ENCODE assay signal across 8 cellular contexts in the genomic region with DNA sequence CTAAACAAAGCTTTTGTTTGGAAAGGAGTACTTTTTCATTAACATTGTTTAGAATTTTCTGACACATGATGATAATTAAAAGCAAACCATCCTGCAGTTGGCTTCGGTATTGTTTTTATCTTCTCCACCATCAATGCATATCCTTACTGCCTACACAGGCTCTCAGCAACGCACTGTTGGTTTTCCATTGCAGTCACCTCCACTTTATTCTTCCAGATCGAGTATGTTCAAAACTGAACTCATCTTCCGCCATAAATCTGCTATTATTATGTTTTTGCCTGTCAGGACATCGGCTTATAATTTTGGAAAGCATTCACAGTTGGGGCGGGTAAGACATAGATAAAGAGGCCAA. TPM values are rescaled to one million over a fixed set of nuclear protein-coding genes. Genes with fewer than 3 reads are reported as not detected.
A peak's percentile ranks its signal among the peaks of the same experiment; 100 is the strongest.
DNase-seq lines count a peak whose midpoint lies in the region; TF ChIP-seq lines count a peak whose summit lies in the region.

No MANE protein-coding gene starts in this region.

- no peaks in the 10 kb centered on the region for H4K20me1 ChIP-seq in neural cell (ENCODE audit: insufficient read depth)

- no peaks in the 10 kb centered on the region for H3K36me3 ChIP-seq in CD8-positive, alpha-beta memory T cell (ENCODE audit: insufficient read depth, low read length)
- H3K36me3 ChIP-seq in MG63: peaks cover 20% of the 10 kb centered on the region
- no peaks in the 10 kb centered on the region for H3K36me3 ChIP-seq in colonic mucosa
- H3K36me3 ChIP-seq in neural cell (ENCODE audit: insufficient read depth, low read length): no peaks in the 10 kb centered on the region

- H3K4me3 Mint-ChIP-seq in CD8-positive, alpha-beta memory T cell: peak overlapping the region; percentile 78 to 93 (median 85)

- H3F3A ChIP-seq in neural cell (ENCODE audit: insufficient read depth, low read length, poor library complexity, severe bottlenecking): no peaks in the 10 kb centered on the region

- H3K36me3 Mint-ChIP-seq in CD8-positive, alpha-beta memory T cell: peaks cover 0 to 10% (median 3%) of the 10 kb centered on the region in 3 donors

- DNase-seq in CD8-positive, alpha-beta memory T cell: no peak
- no peak for DNase-seq in MG63
- peak; percentile 18 for DNase-seq in colonic mucosa
- DNase-seq in occipital lobe (lab: John Stamatoyannopoulos, UW): no peak
- DNase-seq in stimulated activated naive CD4-positive, alpha-beta T cell treated with Interleukin-2 at 50 U/mL for 16 hours (lab: John Stamatoyannopoulos, UW): no peak
- no peak for DNase-seq in NCI-H446 (lab: John Stamatoyannopoulos, UW)
- DNase-seq in activated CD4-positive, alpha-beta T cell treated with anti-CD3 and anti-CD28 coated beads for 1 hour: no peak

- H3K9me3 Mint-ChIP-seq in CD8-positive, alpha-beta memory T cell: no peaks in the 10 kb centered on the region

- H3K79me2 ChIP-seq in neural cell (replicated peaks; ENCODE audit: insufficient read depth, low read length): peaks cover 31% of the 10 kb centered on the region

- no peak for TF ChIP-seq RAD21 in neural cell (conservative IDR thresholded peaks at IDR 0.05)

- H3K27me3 Mint-ChIP-seq in CD8-positive, alpha-beta memory T cell: no peaks in the 10 kb centered on the region

- peaks cover 16% of the 10 kb centered on the region for H3K4me1 ChIP-seq in CD8-positive, alpha-beta memory T cell (ENCODE audit: insufficient read depth, low read length)
- peaks cover 4% of the 10 kb centered on the region for H3K4me1 ChIP-seq in colonic mucosa

- H2AFZ ChIP-seq in neural cell (ENCODE audit: low read depth, low read length): peak overlapping the region; percentile 99

- peak overlapping the region; percentile 92 for H3K4me2 ChIP-seq in neural cell (ENCODE audit: low read length)

- POLR2A ChIA-PET in CD8-positive, alpha-beta memory T cell (lab: Charles Lee): interaction anchor here (0.6 to 3.2 kb wide), 6 partner anchors 36 to 924 kb away, joined by 3 to 46 read pairs (median 6); partner anchors contain the start of genes LRCH3, NCBP2 and PAK2

- intact Hi-C loops in colonic mucosa (cut with DNase I): no loop called here

- TF ChIP-seq CTCF in colonic mucosa (IDR thresholded peaks at IDR 0.05): no peak
- no peak for TF ChIP-seq CTCF in neural cell (IDR thresholded peaks at IDR 0.05; ENCODE audit: poor library complexity, severe bottlenecking)

- H3K27ac ChIP-seq in CD8-positive, alpha-beta memory T cell (ENCODE audit: low read depth, low read length): peak overlapping the region; percentile 76
- H3K27ac ChIP-seq in colonic mucosa (peak overlapping the region; percentile 85), neural cell (ENCODE audit: low read length) (peak overlapping the region; percentile 98)

- no peak for TF ChIP-seq EP300 in neural cell (conservative IDR thresholded peaks at IDR 0.05; ENCODE audit: poor library complexity, severe bottlenecking)

- peak overlapping the region; percentile 68 for H3K4me3 ChIP-seq in CD8-positive, alpha-beta memory T cell (ENCODE audit: low read length)
- peak overlapping the region; percentile 96 for H3K4me3 ChIP-seq in MG63
- H3K4me3 ChIP-seq in colonic mucosa: peak overlapping the region; percentile 84
- peak overlapping the region; percentile 93 for H3K4me3 ChIP-seq in neural cell (ENCODE audit: low read length)

- H3K27me3 ChIP-seq in CD8-positive, alpha-beta memory T cell (ENCODE audit: insufficient read depth, low read length, poor library complexity, severe bottlenecking): no peaks in the 10 kb centered on the region
- H3K27me3 ChIP-seq in MG63 (no peaks in the 10 kb centered on the region), colonic mucosa (no peaks in the 10 kb centered on the region), neural cell (ENCODE audit: insufficient read depth, low read depth, low read length) (no peaks in the 10 kb centered on the region)

- peak overlapping the region; percentile 63 to 65 for H3K9ac ChIP-seq in colonic mucosa (ENCODE audit: low read depth in 2 of 2, low read length in 2 of 2)
- peak overlapping the region; percentile 88 for H3K9ac ChIP-seq in neural cell (ENCODE audit: low read length)

- CTCF ChIA-PET in CD8-positive, alpha-beta memory T cell (lab: Charles Lee): interaction anchor here (2.3 to 3.1 kb wide), 2 partner anchors 29 to 75 kb away, joined by 11 to 22 read pairs; partner anchors contain the start of gene NCBP2

- peaks cover 24 to 31% (median 26%) of the 10 kb centered on the region in 3 donors for H3K4me1 Mint-ChIP-seq in CD8-positive, alpha-beta memory T cell

- H3K27ac Mint-ChIP-seq in CD8-positive, alpha-beta memory T cell: peak overlapping the region; percentile 72 to 99 (median 93)

- H3K9me2 ChIP-seq in neural cell (ENCODE audit: insufficient read depth, low read length): no peaks in the 10 kb centered on the region

- no peaks in the 10 kb centered on the region for H3K9me3 ChIP-seq in CD8-positive, alpha-beta memory T cell (ENCODE audit: low read length)
- peaks cover 6% of the 10 kb centered on the region for H3K9me3 ChIP-seq in MG63
- H3K9me3 ChIP-seq in colonic mucosa: no peaks in the 10 kb centered on the region
- H3K9me3 ChIP-seq in neural cell (ENCODE audit: low read length): no peaks in the 10 kb centered on the region

TF ChIP-seq in neural cell, 6 proteins besides CTCF, POLR2A, EP300 and RAD21:
- TF ChIP-seq POLR2AphosphoS5 (IDR thresholded peaks at IDR 0.05): no peak
- TF ChIP-seq SMC3 (conservative IDR thresholded peaks at IDR 0.05; ENCODE audit: poor library complexity): no peak
- TF ChIP-seq TAF1 (IDR thresholded peaks at IDR 0.05; ENCODE audit: low read depth): no peak
- TF ChIP-seq MXI1 (conservative IDR thresholded peaks at IDR 0.05; ENCODE audit: poor library complexity, severe bottlenecking): no peak
- no peak for TF ChIP-seq EZH2 (IDR thresholded peaks at IDR 0.05; ENCODE audit: borderline replicate concordance, insufficient read depth, low read length, poor library complexity, severe bottlenecking)
- TF ChIP-seq REST (IDR thresholded peaks at IDR 0.05; ENCODE audit: borderline replicate concordance): no peak
TF ChIP-seq in neural cell: peak in this region for 0.

RNA-seq across cellular contexts. Expression of gene SENP5, which starts 0.6 kb away (rescaled TPM):
- 10 to 100 TPM; 39.6 to 40.9 TPM for total RNA-seq in CD8-positive, alpha-beta memory T cell
- 9.6 TPM for polyA plus RNA-seq in CD8-positive, alpha-beta memory T cell
- 22.0 and 25.4 TPM in 2 replicates for total RNA-seq in MG63 (2014; rRNA removed; shearing (Covaris generic); ENCODE audit: low replicate concordance)
- total RNA-seq in colonic mucosa: 10 to 100 TPM; 22.0 to 25.0 TPM
- polyA plus RNA-seq in neural cell: 24.2 and 27.3 TPM in 2 replicates
- polyA minus RNA-seq in neural cell: 95.9 and 113 TPM in 2 replicates
- 86.3 TPM for total RNA-seq in occipital lobe
